ENCODE assay signal across 26 cellular contexts in the genomic region with DNA sequence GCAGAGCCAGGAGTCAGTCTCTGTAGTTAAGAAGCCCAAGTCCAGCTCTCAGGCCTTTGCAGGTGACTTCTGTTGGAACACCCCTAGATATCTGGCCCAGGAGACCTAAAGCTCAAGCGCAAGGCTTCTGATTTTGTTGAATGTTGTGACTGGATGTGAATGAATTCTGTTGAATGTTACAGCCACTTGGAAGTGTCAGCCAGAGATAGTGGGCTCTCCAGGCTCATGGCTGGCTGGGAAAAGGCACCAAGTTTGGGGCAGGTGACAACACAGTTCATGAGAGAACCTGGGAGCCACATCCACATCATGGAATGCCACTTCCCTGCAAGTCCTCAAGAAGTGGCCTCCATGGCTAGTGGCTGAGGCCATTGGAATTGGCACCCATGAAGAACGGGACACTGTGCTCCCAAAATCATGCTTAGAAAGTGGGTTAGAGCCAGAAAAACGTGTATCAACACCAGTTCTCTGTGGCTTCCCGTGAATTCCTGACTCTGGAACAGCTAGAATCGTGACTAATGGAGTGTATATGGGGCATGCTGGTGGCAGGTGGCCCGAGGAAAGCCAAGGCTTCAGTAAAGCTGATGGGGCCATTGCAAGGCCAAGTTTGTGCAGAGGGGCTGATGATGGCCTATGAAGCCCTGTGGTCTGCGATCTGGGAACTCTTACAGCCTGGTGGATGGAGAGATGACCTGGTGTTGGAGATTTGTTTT. TPM values are rescaled to one million over a fixed set of nuclear protein-coding genes. Genes with fewer than 3 reads are reported as not detected.
A peak's percentile ranks its signal among the peaks of the same experiment; 100 is the strongest.
DNase-seq lines count a peak whose midpoint lies in the region; ATAC-seq lines count a peak whose summit lies in the region.
"Had no signal": no experiment of that assay in that cellular context is flagged by ENCODE, and none has a peak within 500 bp of the region (broad histone marks: within the 10 kb centered on the region; RNA-seq: fewer than 3 reads in every experiment).

No MANE protein-coding gene starts in this region.

- no peaks in the 10 kb centered on the region for H3K36me3 ChIP-seq in trophoblast cell (ENCODE audit: control insufficient read depth in 1 of 2, insufficient read depth in 2 of 2, low read length in 2 of 2)
- H3K36me3 ChIP-seq: left lung, neutrophil, tibial artery had no signal

- no CpG with 5 or more reads among the region's 7 CpGs for WGBS in trophoblast cell (ENCODE audit: extremely low coverage, insufficient coverage, insufficient read length)

- H3K27ac ChIP-seq in trophoblast cell (ENCODE audit: low read depth, low read length), result no peak overlapping the region
- H3K27ac ChIP-seq: left lung, neutrophil, psoas muscle, tibial artery had no signal

- H3K4me1 Mint-ChIP-seq in activated T-cell treated with anti-CD3 and anti-CD28 coated beads, Interleukin-2, amount 50 U/mL, for 24 hours (ENCODE audit: low read depth), result peaks cover 64% of the 10 kb centered on the region
- H3K4me1 Mint-ChIP-seq in T-cell, result peaks cover 62 to 79% (median 74%) of the 10 kb centered on the region in 3 donors
- H3K4me1 Mint-ChIP-seq: stimulated activated naive B cell treated with anti-CD40 and anti-IgM and Interleukin-4, amounts not matched to agents 10 μg/mL and 1 μg/mL and 100 μg/mL, for 72 hours had no signal

- H2BK12ac ChIP-seq in trophoblast cell (ENCODE audit: low read length), result no peak overlapping the region

- no peak overlapping the region for H2AFZ ChIP-seq in trophoblast cell (ENCODE audit: insufficient read depth, low read length, poor library complexity)

- H3K4me1 ChIP-seq in trophoblast cell (ENCODE audit: control insufficient read depth in 1 of 2, insufficient read depth in 2 of 2, low read length in 2 of 2), result peaks cover 0 to 7% of the 10 kb centered on the region in 2 experiments
- H3K4me1 ChIP-seq: left lung, psoas muscle, tibial artery had no signal

- intact Hi-C loops in left cardiac atrium (cut with DNase I), result no loop called here

- H2AK5ac ChIP-seq in trophoblast cell (ENCODE audit: low read length), result no peak overlapping the region

- H4K8ac ChIP-seq in trophoblast cell (ENCODE audit: low read depth, low read length), result no peak overlapping the region

- peak overlapping the region; percentile 55 for H3K27ac Mint-ChIP-seq in activated T-cell treated with anti-CD3 and anti-CD28 coated beads, Interleukin-2, amount 50 U/mL, for 24 hours
- peak overlapping the region; percentile 91 to 94 for H3K27ac Mint-ChIP-seq in T-cell
- H3K27ac Mint-ChIP-seq: activated CD8-positive, alpha-beta T cell treated with anti-CD3 and anti-CD28 coated beads, Interleukin-2, amount 10 ng/mL, durations not matched to agents 7 days and 5 days; stimulated activated naive B cell treated with anti-CD40 and anti-IgM and Interleukin-4, amounts not matched to agents 10 μg/mL and 1 μg/mL and 100 μg/mL, for 72 hours had no signal

- no peak overlapping the region for H3K9ac ChIP-seq in trophoblast cell (ENCODE audit: low read length)

- H3K4me3 Mint-ChIP-seq in activated T-cell treated with anti-CD3 and anti-CD28 coated beads, Interleukin-2, amount 50 U/mL, for 24 hours, result peak overlapping the region; percentile 62
- peak overlapping the region in 2 of 3 donors; percentile 63 to 83 for H3K4me3 Mint-ChIP-seq in T-cell
- H3K4me3 Mint-ChIP-seq: activated CD8-positive, alpha-beta T cell treated with anti-CD3 and anti-CD28 coated beads, Interleukin-2, amount 10 ng/mL, durations not matched to agents 7 days and 5 days; stimulated activated naive B cell treated with anti-CD40 and anti-IgM and Interleukin-4, amounts not matched to agents 10 μg/mL and 1 μg/mL and 100 μg/mL, for 72 hours had no signal

- H4K91ac ChIP-seq in trophoblast cell (ENCODE audit: low read depth, low read length), result no peak overlapping the region

- H3K27me3 Mint-ChIP-seq in activated T-cell treated with anti-CD3 and anti-CD28 coated beads, Interleukin-2, amount 50 U/mL, for 24 hours, result no peaks in the 10 kb centered on the region
- H3K27me3 Mint-ChIP-seq in T-cell, result no peaks in the 10 kb centered on the region

- H3K18ac ChIP-seq in trophoblast cell (ENCODE audit: low read length), result no peak overlapping the region

- no peaks in the 10 kb centered on the region for H3K36me3 Mint-ChIP-seq in activated T-cell treated with anti-CD3 and anti-CD28 coated beads, Interleukin-2, amount 50 U/mL, for 24 hours (ENCODE audit: low read depth)
- H3K36me3 Mint-ChIP-seq in T-cell, result peaks cover 3% of the 10 kb centered on the region
- H3K36me3 Mint-ChIP-seq: stimulated activated naive B cell treated with anti-CD40 and anti-IgM and Interleukin-4, amounts not matched to agents 10 μg/mL and 1 μg/mL and 100 μg/mL, for 72 hours had no signal

- no peak for DNase-seq in activated T-cell treated with anti-CD3 and anti-CD28 coated beads, Interleukin-2, amount 50 U/mL, for 24 hours
- DNase-seq in activated T-cell treated with anti-CD3 and anti-CD28 coated beads, Interleukin-2, amount 50 U/mL, for 48 hours, result no peak
- DNase-seq in T-cell, result no peak
- DNase-seq in left cardiac atrium, result no peak
- DNase-seq in trophoblast cell, result peak; percentile 21 to 59
- DNase-seq in anterior cingulate cortex (lab: John Stamatoyannopoulos, UW), result no peak
- DNase-seq: activated CD4-positive, CD25-positive, alpha-beta regulatory T cell; activated CD8-positive, alpha-beta T cell treated with anti-CD3 and anti-CD28 coated beads, Interleukin-2, amount 10 ng/mL, durations not matched to agents 7 days and 5 days; COR-L47; cortex of kidney; DND-41; left lung; NCI-H1092 treated with DMSO at 0.1 percent for 48 hours; NCI-H1930; NCI-H2227 treated with DMSO at 0.1 percent for 48 hours; psoas muscle; stimulated activated CD4-positive, alpha-beta T cell treated with anti-CD3 and anti-CD28 coated beads, Interleukin-1b, Interleukin-23, amount 100 ng/mL, for 48 hours; stimulated activated naive B cell treated with anti-CD40 and anti-IgM and Interleukin-4, amounts not matched to agents 10 μg/mL and 1 μg/mL and 100 μg/mL, for 72 hours had no signal

- no peak overlapping the region for H3K4ac ChIP-seq in trophoblast cell (ENCODE audit: low read depth, low read length)

- H3K4me2 ChIP-seq in trophoblast cell (ENCODE audit: low read length), result no peak overlapping the region

- H3K9me3 Mint-ChIP-seq in activated T-cell treated with anti-CD3 and anti-CD28 coated beads, Interleukin-2, amount 50 U/mL, for 24 hours, result no peaks in the 10 kb centered on the region
- H3K9me3 Mint-ChIP-seq in T-cell, result no peaks in the 10 kb centered on the region

- POLR2A ChIA-PET in T-cell (lab: Charles Lee), result no interaction called here

- H3K4me3 ChIP-seq in trophoblast cell (ENCODE audit: low read depth, low read length), result no peak overlapping the region
- H3K4me3 ChIP-seq: left lung, psoas muscle, tibial artery had no signal

- H3K79me1 ChIP-seq in trophoblast cell (ENCODE audit: low read length), result no peaks in the 10 kb centered on the region

- H3K9me3 ChIP-seq in trophoblast cell (ENCODE audit: insufficient read depth, low read depth, low read length), result no peaks in the 10 kb centered on the region
- H3K9me3 ChIP-seq: left lung, neutrophil, psoas muscle, tibial artery had no signal

- H2BK120ac ChIP-seq in trophoblast cell (ENCODE audit: insufficient read depth, low read length, poor library complexity), result no peak overlapping the region

- no peak overlapping the region for H2BK5ac ChIP-seq in trophoblast cell (ENCODE audit: low read depth, low read length, poor library complexity)

- no peak overlapping the region for H3K23ac ChIP-seq in trophoblast cell (ENCODE audit: low read length)

- CTCF ChIA-PET in T-cell (lab: Charles Lee), result interaction anchor here in 1 of 2 donors (1.5 kb wide), 1 partner anchor 28 kb away, joined by 3 read pairs; no protein-coding TSS in a partner anchor

- no peaks in the 10 kb centered on the region for H3K27me3 ChIP-seq in trophoblast cell (ENCODE audit: insufficient read depth, low read length)
- H3K27me3 ChIP-seq: left lung, neutrophil had no signal

- no peaks in the 10 kb centered on the region for H3K79me2 ChIP-seq in trophoblast cell (ENCODE audit: control insufficient read depth, insufficient read depth, low read length, poor library complexity)

- no peak overlapping the region for H3K14ac ChIP-seq in trophoblast cell (ENCODE audit: low read length)

- H4K12ac ChIP-seq in trophoblast cell (ENCODE audit: low read depth, low read length), result no peak overlapping the region

- ATAC-seq in T-cell (replicated peaks in 1 of 4) (no peak), left cardiac atrium (peak; percentile 63 to 78), HG02642 (IDR thresholded peaks at IDR 0.05; ENCODE audit: poor library complexity, unreplicated experiment) (no peak), GM21526 (IDR thresholded peaks at IDR 0.05; ENCODE audit: low FRiP score, unreplicated experiment) (no peak)
- ATAC-seq: activated CD8-positive, alpha-beta T cell treated with anti-CD3 and anti-CD28 coated beads, Interleukin-2, amount 10 ng/mL, durations not matched to agents 7 days and 5 days; HepG2; left lung; psoas muscle; stimulated activated naive B cell treated with anti-CD40 and anti-IgM and Interleukin-4, amounts not matched to agents 10 μg/mL and 1 μg/mL and 100 μg/mL, for 72 hours had no signal

RNA-seq across cellular contexts. Expression of a gene that starts 30.2 kb away (rescaled TPM):
- 10 to 100 TPM in 1 of 5 donors, 1 to 10 TPM in 4; 5.2 to 15.6 (median 7.4) TPM for total RNA-seq in T-cell
- total RNA-seq in left cardiac atrium, result under 1 TPM in 1 of 2 donors, not detected in 1; 0.06 TPM
- 0.01 TPM in 2 replicates for polyA plus RNA-seq in trophoblast cell (2013)
- total RNA-seq: A172; activated CD8-positive, alpha-beta T cell treated with anti-CD3 and anti-CD28 coated beads, Interleukin-2, amount 10 ng/mL, durations not matched to agents 7 days and 5 days; HepG2; OCI-LY7; psoas muscle; skeletal muscle tissue had no signal
- polyA plus RNA-seq: HepG2 had no signal

Comparison
In these comparisons a context has a peak if more than half of its experiments do, and no peak if none do; other contexts are left out.
1. DNase-seq: peak in trophoblast cell (2 of 2); none in activated T-cell treated with anti-CD3 and anti-CD28 coated beads, Interleukin-2, amount 50 U/mL, for 24 hours (single experiment), activated T-cell treated with anti-CD3 and anti-CD28 coated beads, Interleukin-2, amount 50 U/mL, for 48 hours (0 of 2), T-cell (0 of 34), left cardiac atrium (single experiment) and anterior cingulate cortex (0 of 58).
2. ATAC-seq: peak in left cardiac atrium (2 of 2); none in T-cell (0 of 4), HG02642 (single experiment) and GM21526 (single experiment).
3. RNA of a gene that starts 30.2 kb away (total RNA-seq): 5.2 to 15.6 TPM in T-cell; 0.06 TPM in left cardiac atrium; every median in the first group is over 4 times any median in the second.